ENCODE assay signal across 9 cellular contexts in the genomic region with DNA sequence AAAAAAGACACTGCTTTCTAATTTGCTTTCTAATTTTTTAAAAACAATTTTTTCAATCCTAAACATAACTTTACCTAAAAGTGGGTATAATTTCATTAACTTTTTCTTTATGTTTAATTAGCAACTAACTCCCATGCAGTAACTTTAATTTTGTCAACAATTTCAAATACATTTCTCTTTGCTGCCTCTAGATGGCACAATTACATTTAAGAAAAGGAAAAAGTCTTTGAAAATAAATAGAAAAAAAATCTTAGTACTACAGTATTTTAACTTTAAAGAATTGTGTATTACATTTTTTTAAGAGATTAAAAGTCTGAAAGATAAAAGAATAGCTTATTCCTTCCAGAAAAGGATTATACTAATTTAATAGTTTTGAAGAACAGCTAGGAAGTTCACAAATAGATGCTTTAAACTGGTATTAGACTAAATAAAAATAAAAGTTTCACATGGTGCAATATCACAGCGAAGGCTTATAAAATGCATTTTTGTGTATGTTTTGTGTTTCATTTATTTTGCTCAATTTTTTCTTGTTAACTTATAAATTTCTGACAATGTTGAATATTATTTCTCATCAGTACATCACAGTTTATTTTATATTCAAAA.
DNase-seq lines count a peak whose midpoint lies in the region; ATAC-seq and TF ChIP-seq lines count a peak whose summit lies in the region.
"Had no signal": no experiment of that assay in that cellular context is flagged by ENCODE, and none has a peak within 500 bp of the region (broad histone marks: within the 10 kb centered on the region; RNA-seq: fewer than 3 reads in every experiment).

No MANE protein-coding gene starts in this region.

- H3K9me3 ChIP-seq in esophagus muscularis mucosa = no peaks in the 10 kb centered on the region

- H3K4me1 ChIP-seq in esophagus muscularis mucosa = no peaks in the 10 kb centered on the region

- H3K27ac ChIP-seq in esophagus muscularis mucosa (replicated peaks in 1 of 4) = no peak overlapping the region

- H3K4me3 ChIP-seq in esophagus muscularis mucosa = no peak overlapping the region

- H3K27me3 ChIP-seq in esophagus muscularis mucosa = no peaks in the 10 kb centered on the region

- peak in 2 of 3 experiments; percentile 64 to 69 for TF ChIP-seq CTCF in esophagus muscularis mucosa (IDR thresholded peaks at IDR 0.05)

- ATAC-seq in HG03280 (IDR thresholded peaks at IDR 0.05; ENCODE audit: unreplicated experiment) = no peak

- no peak for TF ChIP-seq POLR2A in esophagus muscularis mucosa (IDR thresholded peaks at IDR 0.05; ENCODE audit: low read depth)

- DNase-seq in NCI-H510A treated with DMSO at 0.1 percent for 48 hours (lab: John Stamatoyannopoulos, UW) = peak; percentile 30
- no peak for DNase-seq in NCI-H510A (lab: John Stamatoyannopoulos, UW)
- peak; percentile 14 for DNase-seq in NCI-H774 (lab: John Stamatoyannopoulos, UW)
- DNase-seq in esophagus muscularis mucosa (ENCODE audit: extremely low spot score) = no peak
- peak; percentile 56 for DNase-seq in superior temporal gyrus (ENCODE audit: extremely low spot score)
- no peak for DNase-seq in cerebellar nuclear complex (lab: John Stamatoyannopoulos, UW)
- DNase-seq in central memory CD4-positive, alpha-beta T cell = no peak
- DNase-seq: NCI-H1048 had no signal

- peaks cover 0 to 22% (median 0%) of the 10 kb centered on the region in 4 donors for H3K36me3 ChIP-seq in esophagus muscularis mucosa

- WGBS in esophagus muscularis mucosa = 93% methylated on average over 1 of the region's 1 CpG

- intact Hi-C loops in esophagus muscularis mucosa (cut with DNase I) = loop anchor here (5.0 kb wide), 3 partner anchors 107 to 282 kb away; partner anchors contain the start of genes ADGRA3 and GBA3

- TF ChIP-seq EP300 in esophagus muscularis mucosa (IDR thresholded peaks at IDR 0.05) = no peak

Comparison
In these comparisons a context has a peak if more than half of its experiments do, and no peak if none do; other contexts are left out.
1. DNase-seq: peak in NCI-H510A treated with DMSO at 0.1 percent for 48 hours (single experiment), NCI-H774 (single experiment) and superior temporal gyrus (single experiment); none in NCI-H510A (single experiment), esophagus muscularis mucosa (single experiment), cerebellar nuclear complex (0 of 2) and central memory CD4-positive, alpha-beta T cell (single experiment).